ENCODE assay signal across 8 cellular contexts in the genomic region with DNA sequence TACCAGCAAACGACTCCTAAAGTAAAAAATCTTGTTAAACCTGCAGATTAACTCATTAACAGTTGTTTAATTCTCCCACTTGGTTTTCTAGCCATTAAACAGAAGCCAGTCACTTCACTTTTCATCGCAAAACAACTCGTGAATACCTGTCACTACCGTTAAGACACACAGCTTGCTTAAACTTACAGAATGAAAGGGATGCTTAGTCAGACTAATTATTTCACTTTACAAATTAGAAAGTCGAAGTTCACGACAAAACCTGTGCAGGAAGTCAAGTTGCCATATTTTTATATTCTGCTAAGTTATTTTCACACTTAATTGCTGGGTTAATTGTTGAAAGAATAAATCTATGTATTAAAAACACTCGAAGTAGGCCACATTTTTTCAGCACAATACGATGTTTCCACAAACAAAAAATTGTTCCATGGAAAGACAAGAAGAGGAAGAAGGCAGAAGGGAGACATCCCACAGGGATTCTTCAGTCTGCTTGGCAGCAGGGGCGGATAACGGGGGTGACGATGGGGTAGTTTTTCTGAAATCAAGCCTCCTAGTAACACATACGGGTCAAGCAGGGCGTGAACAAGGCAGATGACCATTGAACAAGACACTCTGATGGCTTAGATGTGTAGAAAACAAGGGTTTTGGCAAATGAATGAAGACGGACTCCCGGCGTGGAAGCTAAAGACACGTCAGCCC. TPM values are rescaled to one million over a fixed set of nuclear protein-coding genes. Genes with fewer than 3 reads are reported as not detected.
DNase-seq lines count a peak whose midpoint lies in the region; ATAC-seq, FAIRE-seq and TF ChIP-seq lines count a peak whose summit lies in the region.

No MANE protein-coding gene starts in this region.

- peaks cover 10% of the 10 kb centered on the region for H3K9me3 Mint-ChIP-seq in activated CD4-positive, alpha-beta memory T cell treated with anti-CD3 and anti-CD28 coated beads for 36 hours

- peaks cover 5% of the 10 kb centered on the region for H3K36me3 ChIP-seq in GM06990 (ENCODE audit: control insufficient read depth, insufficient read depth, low read length)
- peaks cover 7% of the 10 kb centered on the region for H3K36me3 ChIP-seq in rectal smooth muscle tissue (ENCODE audit: control insufficient read depth, insufficient read depth, low read length)

- POLR2A ChIA-PET in activated CD4-positive, alpha-beta memory T cell treated with anti-CD3 and anti-CD28 coated beads for 36 hours (lab: Charles Lee) = interaction anchor here (0.6 to 2.7 kb wide), 2 partner anchors 72 to 78 kb away, joined by 3 to 19 read pairs; partner anchors contain the start of genes CAGE1 and RIOK1
- POLR2A ChIA-PET in GM10248 (lab: Yijun Ruan, JAX) = interaction anchor here (0.6 kb wide), 1 partner anchor 158 kb away, joined by 4 read pairs; no protein-coding TSS in a partner anchor

- H3K4me3 ChIP-seq in GM06990 (replicated peaks; ENCODE audit: low read depth, low read length) (peak overlapping the region; percentile 97), rectal smooth muscle tissue (ENCODE audit: low read length) (peak overlapping the region; percentile 97)

- no peaks in the 10 kb centered on the region for H3K27me3 Mint-ChIP-seq in activated CD4-positive, alpha-beta memory T cell treated with anti-CD3 and anti-CD28 coated beads for 36 hours

- FAIRE-seq in D721Med (lab: Jason Lieb, UNC) = no peak

- peaks cover 40% of the 10 kb centered on the region for H3K36me3 Mint-ChIP-seq in activated CD4-positive, alpha-beta memory T cell treated with anti-CD3 and anti-CD28 coated beads for 36 hours

- peak overlapping the region; percentile 95 for H3K27ac Mint-ChIP-seq in activated CD4-positive, alpha-beta memory T cell treated with anti-CD3 and anti-CD28 coated beads for 36 hours

- ATAC-seq in HG03196 (IDR thresholded peaks at IDR 0.05; ENCODE audit: unreplicated experiment) (peak; percentile 2), foreskin keratinocyte (no peak)

- peaks cover 45% of the 10 kb centered on the region for H3K4me1 Mint-ChIP-seq in activated CD4-positive, alpha-beta memory T cell treated with anti-CD3 and anti-CD28 coated beads for 36 hours (ENCODE audit: low read depth)

- H3K4me3 Mint-ChIP-seq in activated CD4-positive, alpha-beta memory T cell treated with anti-CD3 and anti-CD28 coated beads for 36 hours = peak overlapping the region; percentile 92

- DNase-seq in GM06990 (ENCODE audit: extremely low read depth, insufficient read length) (no peak), foreskin keratinocyte (peak in 1 of 2 donors; percentile 15), GM19240 (ENCODE audit: insufficient read length, low spot score) (no peak), D721Med (ENCODE audit: insufficient read length, low spot score) (no peak), GM10248 (ENCODE audit: extremely low spot score) (no peak)
- no peak for DNase-seq in activated CD4-positive, alpha-beta memory T cell treated with anti-CD3 and anti-CD28 coated beads for 36 hours

- peak overlapping the region; percentile 75 for H3K27ac ChIP-seq in foreskin keratinocyte
- peak overlapping the region; percentile 96 for H3K27ac ChIP-seq in rectal smooth muscle tissue (ENCODE audit: low read depth, low read length)

- TF ChIP-seq CTCF in GM06990 (IDR thresholded peaks at IDR 0.05; ENCODE audit: insufficient read depth, low read length, poor library complexity, severe bottlenecking) (no peak), foreskin keratinocyte (conservative IDR thresholded peaks at IDR 0.05) (no peak), D721Med (IDR thresholded peaks at IDR 0.05; ENCODE audit: insufficient read depth, missing control alignments) (no peak), GM10248 (IDR thresholded peaks at IDR 0.05; ENCODE audit: control extremely low read depth, extremely low read depth, low read depth, missing control alignments) (no peak)

- intact Hi-C loops in activated CD4-positive, alpha-beta memory T cell treated with anti-CD3 and anti-CD28 coated beads for 36 hours (cut with micrococcal nuclease) = loop anchor here (2.0 to 5.0 kb wide), 2 partner anchors 29 to 280 kb away; partner anchors contain the start of gene SNRNP48

- peak overlapping the region; percentile 96 for H3K9ac ChIP-seq in rectal smooth muscle tissue (ENCODE audit: low read length)

- CTCF ChIA-PET in activated CD4-positive, alpha-beta memory T cell treated with anti-CD3 and anti-CD28 coated beads for 36 hours (lab: Charles Lee) = interaction anchor here (0.7 to 1.0 kb wide), 2 partner anchors 78 to 747 kb away, joined by 3 to 5 read pairs; partner anchors contain the start of genes CAGE1 and RIOK1
- CTCF ChIA-PET in GM10248 (lab: Yijun Ruan, JAX) = interaction anchor here (1.5 kb wide), 1 partner anchor 35 kb away, joined by 3 read pairs; no protein-coding TSS in a partner anchor

- H3K4me1 ChIP-seq in foreskin keratinocyte (peaks cover 4% of the 10 kb centered on the region), rectal smooth muscle tissue (ENCODE audit: control insufficient read depth, insufficient read depth, low read length) (peaks cover 6% of the 10 kb centered on the region)

- H3K27me3 ChIP-seq in GM06990 (replicated peaks; ENCODE audit: control insufficient read depth, insufficient read depth, low read length) (no peaks in the 10 kb centered on the region), foreskin keratinocyte (no peaks in the 10 kb centered on the region), rectal smooth muscle tissue (ENCODE audit: control insufficient read depth, insufficient read depth, low read length) (no peaks in the 10 kb centered on the region)

RNA-seq across cellular contexts. Expression of gene SSR1, which starts 0.9 kb away (rescaled TPM):
- total RNA-seq in activated CD4-positive, alpha-beta memory T cell treated with anti-CD3 and anti-CD28 coated beads for 36 hours = 100 to 1,000 TPM; 156 to 164 TPM
- total RNA-seq in foreskin keratinocyte = 126 and 142 TPM in 2 replicates
- polyA plus RNA-seq in foreskin keratinocyte = 57.1 and 62.9 TPM in 2 replicates
